Comparison of ENCODE assay signal across 1 cellular context in the genomic region with DNA sequence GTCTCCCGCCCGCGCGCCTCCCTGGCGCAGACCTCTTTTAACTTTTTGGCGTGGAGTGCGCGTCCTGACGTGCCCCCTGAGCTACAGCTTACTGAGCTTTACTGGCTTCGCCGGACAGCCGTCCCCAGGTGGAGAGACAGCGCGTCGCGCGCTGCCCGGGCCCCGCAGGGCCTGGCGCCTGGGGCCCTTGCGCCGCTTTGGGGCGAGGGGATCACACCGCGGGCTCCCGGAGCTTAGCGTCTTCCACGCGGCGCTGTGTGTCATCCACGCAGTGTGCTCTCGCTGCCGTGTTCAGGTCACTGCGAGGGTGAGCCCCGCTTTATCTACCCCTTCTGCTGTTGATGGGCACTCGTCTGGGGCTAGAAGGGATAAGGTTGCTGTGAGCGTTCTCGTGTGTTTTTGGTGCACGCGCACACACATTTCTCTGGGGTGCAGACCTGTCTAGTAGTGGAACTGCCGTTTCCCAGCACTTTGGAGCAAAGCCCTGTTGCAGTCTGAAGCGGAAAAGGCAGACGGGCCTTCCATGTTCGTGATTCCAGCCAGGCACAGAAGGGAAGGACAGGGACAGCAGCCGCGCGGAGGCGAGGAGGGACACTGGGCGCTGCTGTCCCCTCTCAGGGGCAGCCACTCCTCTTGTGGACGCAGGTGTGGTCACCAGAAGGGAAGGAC.
TF ChIP-seq lines count a peak whose summit lies in the region.

No MANE protein-coding gene starts in this region.

TF ChIP-seq in liver, 16 proteins besides CTCF, POLR2A, EP300 and RAD21 (continued from another document):
- TF ChIP-seq, protein P1, sequence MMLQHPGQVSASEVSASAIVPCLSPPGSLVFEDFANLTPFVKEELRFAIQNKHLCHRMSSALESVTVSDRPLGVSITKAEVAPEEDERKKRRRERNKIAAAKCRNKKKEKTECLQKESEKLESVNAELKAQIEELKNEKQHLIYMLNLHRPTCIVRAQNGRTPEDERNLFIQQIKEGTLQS (IDR thresholded peaks at IDR 0.05) = no peak
- TF ChIP-seq HNF4G (IDR thresholded peaks at IDR 0.05) = no peak
- no peak for TF ChIP-seq HNF4A (conservative IDR thresholded peaks at IDR 0.05)
TF ChIP-seq in liver: peak in this region for 0.
